22 cellular contexts compared by ENCODE assay signal in genomic region chr9:128152133-128152780, GRCh38. TPM values are rescaled to one million over a fixed set of nuclear protein-coding genes. Genes with fewer than 3 reads are reported as not detected.
"Had no signal": no experiment of that assay in that cellular context is flagged by ENCODE, and none has a peak within 500 bp of the region (broad histone marks: within the 10 kb centered on the region; RNA-seq: fewer than 3 reads in every experiment).

No MANE protein-coding gene starts in this region.

- H3K27me3 ChIP-seq: colonic mucosa, esophagus squamous epithelium, hepatocyte, tibial nerve, uterus had no signal

- H3K4me1 ChIP-seq: parathyroid adenoma, uterus had no signal

- H3K36me3 ChIP-seq: colonic mucosa, esophagus squamous epithelium, tibial nerve, uterus had no signal

- H3K27ac ChIP-seq: colonic mucosa, hepatocyte, parathyroid adenoma, tibial nerve, uterus had no signal

- H3K9me3 ChIP-seq: colonic mucosa, esophagus squamous epithelium, tibial nerve, uterus had no signal

- ATAC-seq: activated CD4-positive, alpha-beta T cell treated with anti-CD3 and anti-CD28 coated beads for 36 hours; activated CD8-positive, alpha-beta memory T cell treated with anti-CD3 and anti-CD28 coated beads, Interleukin-2, amount 10 ng/mL, durations not matched to agents 7 days and 5 days; activated naive CD4-positive, alpha-beta T cell treated with anti-CD3 and anti-CD28 coated beads, Interleukin-2, amount 50 U/mL, for 72 hours had no signal

- H3K79me2 ChIP-seq: hepatocyte, parathyroid adenoma had no signal

- H2AFZ ChIP-seq: hepatocyte, parathyroid adenoma had no signal

- H3K4me3 ChIP-seq: colonic mucosa, esophagus squamous epithelium, hepatocyte, tibial nerve, uterus had no signal

- DNase-seq: activated CD4-positive, alpha-beta memory T cell treated with anti-CD3 and anti-CD28 coated beads for 36 hours; activated CD4-positive, alpha-beta T cell treated with anti-CD3 and anti-CD28 coated beads for 36 hours; activated CD8-positive, alpha-beta memory T cell treated with anti-CD3 and anti-CD28 coated beads, Interleukin-2, amount 10 ng/mL, durations not matched to agents 7 days and 5 days; activated T-cell treated with anti-CD3 and anti-CD28 coated beads, Interleukin-2, amount 50 U/mL, for 24 hours; caudate nucleus; colonic mucosa; esophagus squamous epithelium; mesendoderm; retina; stimulated activated CD4-positive, alpha-beta T cell treated with anti-CD3 and anti-CD28 coated beads, Interleukin-15, amount 100 ng/mL, for 24 hours; stimulated activated CD4-positive, alpha-beta T cell treated with anti-CD3 and anti-CD28 coated beads, Interleukin-4, amount 100 ng/mL, for 1 hour; stimulated activated naive CD4-positive, alpha-beta T cell treated with Interleukin-2 at 50 U/mL for 16 hours; substantia nigra; T-helper 2 cell; uterus had no signal

- H3K9ac ChIP-seq: parathyroid adenoma had no signal

- H3K4me2 ChIP-seq: hepatocyte had no signal

RNA-seq across cellular contexts. Expression of gene LCN2, which starts 3.0 kb away (rescaled TPM):
- total RNA-seq: activated CD4-positive, alpha-beta memory T cell treated with anti-CD3 and anti-CD28 coated beads for 36 hours; activated CD4-positive, alpha-beta T cell treated with anti-CD3 and anti-CD28 coated beads for 36 hours; activated CD8-positive, alpha-beta memory T cell treated with anti-CD3 and anti-CD28 coated beads, Interleukin-2, amount 10 ng/mL, durations not matched to agents 7 days and 5 days; activated naive CD4-positive, alpha-beta T cell treated with anti-CD3 and anti-CD28 coated beads, Interleukin-2, amount 50 U/mL, for 72 hours; fibroblast of villous mesenchyme; glomerular endothelial cell; tibial nerve had no signal
- polyA plus RNA-seq: neural cell had no signal
